1 cellular context compared by ENCODE assay signal in the genomic region with DNA sequence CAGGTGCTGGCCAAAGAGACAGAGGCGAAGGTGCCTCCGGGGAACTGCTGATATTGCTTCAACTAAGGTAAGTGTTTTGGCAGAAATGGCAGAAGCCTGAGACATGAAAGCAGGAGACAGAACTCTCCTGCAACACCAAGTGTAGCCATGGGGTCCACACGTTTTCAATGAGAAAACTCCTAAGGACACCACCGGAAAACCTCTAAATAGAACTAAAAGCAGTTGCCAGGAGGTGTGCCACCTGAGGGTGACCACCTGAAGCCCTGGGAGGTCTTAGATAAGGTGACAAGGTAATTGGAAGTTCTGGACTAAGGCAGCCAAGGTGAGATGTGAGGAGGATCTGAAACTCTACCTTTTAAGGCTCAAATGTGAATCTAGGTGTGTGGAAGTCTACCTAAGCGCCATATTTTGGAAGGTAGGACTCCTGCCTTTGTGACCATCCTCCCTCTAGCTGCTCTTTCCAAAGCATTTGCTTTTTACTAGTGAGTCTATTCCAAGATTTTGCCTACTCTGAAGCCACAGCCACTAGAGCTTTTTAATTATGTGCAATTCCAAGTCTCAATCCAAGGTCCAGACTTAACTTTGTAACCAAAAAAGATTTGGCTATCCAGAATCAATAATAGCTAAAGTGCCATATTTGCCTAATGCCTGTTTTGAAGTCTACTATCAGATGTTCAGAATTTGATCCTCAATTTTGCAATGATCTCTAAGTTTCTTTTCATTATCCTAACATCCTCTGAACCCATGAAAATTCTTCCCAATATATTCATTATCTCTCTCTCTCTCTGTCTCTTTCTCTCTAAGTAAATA.
TF ChIP-seq lines count a peak whose summit lies in the region.

No MANE protein-coding gene starts in this region.

TF ChIP-seq in GM12878, 131 proteins besides CTCF, POLR2A, EP300 and RAD21 (continued from another document and continues in another):
- peak; percentile 64 for TF ChIP-seq POLR2AphosphoS5 (IDR thresholded peaks at IDR 0.05; ENCODE audit: low read length)
- TF ChIP-seq RUNX3 (IDR thresholded peaks at IDR 0.05; ENCODE audit: low read length): no peak
- no peak; the same call in 1 of the 2 replicates for TF ChIP-seq MTA2 (IDR thresholded peaks at IDR 0.05; ENCODE audit: low read depth)
- TF ChIP-seq SIN3A (IDR thresholded peaks at IDR 0.05; ENCODE audit: low read depth, low read length): no peak
- no peak for TF ChIP-seq ESRRA (IDR thresholded peaks at IDR 0.05; ENCODE audit: low read length)
- no peak for TF ChIP-seq BMI1 (IDR thresholded peaks at IDR 0.05; ENCODE audit: borderline replicate concordance)
- TF ChIP-seq, protein P1, sequence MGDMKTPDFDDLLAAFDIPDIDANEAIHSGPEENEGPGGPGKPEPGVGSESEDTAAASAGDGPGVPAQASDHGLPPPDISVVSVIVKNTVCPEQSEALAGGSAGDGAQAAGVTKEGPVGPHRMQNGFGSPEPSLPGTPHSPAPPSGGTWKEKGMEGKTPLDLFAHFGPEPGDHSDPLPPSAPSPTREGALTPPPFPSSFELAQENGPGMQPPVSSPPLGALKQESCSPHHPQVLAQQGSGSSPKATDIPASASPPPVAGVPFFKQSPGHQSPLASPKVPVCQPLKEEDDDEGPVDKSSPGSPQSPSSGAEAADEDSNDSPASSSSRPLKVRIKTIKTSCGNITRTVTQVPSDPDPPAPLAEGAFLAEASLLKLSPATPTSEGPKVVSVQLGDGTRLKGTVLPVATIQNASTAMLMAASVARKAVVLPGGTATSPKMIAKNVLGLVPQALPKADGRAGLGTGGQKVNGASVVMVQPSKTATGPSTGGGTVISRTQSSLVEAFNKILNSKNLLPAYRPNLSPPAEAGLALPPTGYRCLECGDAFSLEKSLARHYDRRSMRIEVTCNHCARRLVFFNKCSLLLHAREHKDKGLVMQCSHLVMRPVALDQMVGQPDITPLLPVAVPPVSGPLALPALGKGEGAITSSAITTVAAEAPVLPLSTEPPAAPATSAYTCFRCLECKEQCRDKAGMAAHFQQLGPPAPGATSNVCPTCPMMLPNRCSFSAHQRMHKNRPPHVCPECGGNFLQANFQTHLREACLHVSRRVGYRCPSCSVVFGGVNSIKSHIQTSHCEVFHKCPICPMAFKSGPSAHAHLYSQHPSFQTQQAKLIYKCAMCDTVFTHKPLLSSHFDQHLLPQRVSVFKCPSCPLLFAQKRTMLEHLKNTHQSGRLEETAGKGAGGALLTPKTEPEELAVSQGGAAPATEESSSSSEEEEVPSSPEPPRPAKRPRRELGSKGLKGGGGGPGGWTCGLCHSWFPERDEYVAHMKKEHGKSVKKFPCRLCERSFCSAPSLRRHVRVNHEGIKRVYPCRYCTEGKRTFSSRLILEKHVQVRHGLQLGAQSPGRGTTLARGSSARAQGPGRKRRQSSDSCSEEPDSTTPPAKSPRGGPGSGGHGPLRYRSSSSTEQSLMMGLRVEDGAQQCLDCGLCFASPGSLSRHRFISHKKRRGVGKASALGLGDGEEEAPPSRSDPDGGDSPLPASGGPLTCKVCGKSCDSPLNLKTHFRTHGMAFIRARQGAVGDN (IDR thresholded peaks at IDR 0.05): no peak
- no peak for TF ChIP-seq YBX1 (IDR thresholded peaks at IDR 0.05)
- no peak for TF ChIP-seq HSF1 (IDR thresholded peaks at IDR 0.05; ENCODE audit: low read depth, low read length)
- no peak for TF ChIP-seq CREM (IDR thresholded peaks at IDR 0.05; ENCODE audit: low read depth)
- TF ChIP-seq, protein P2, sequence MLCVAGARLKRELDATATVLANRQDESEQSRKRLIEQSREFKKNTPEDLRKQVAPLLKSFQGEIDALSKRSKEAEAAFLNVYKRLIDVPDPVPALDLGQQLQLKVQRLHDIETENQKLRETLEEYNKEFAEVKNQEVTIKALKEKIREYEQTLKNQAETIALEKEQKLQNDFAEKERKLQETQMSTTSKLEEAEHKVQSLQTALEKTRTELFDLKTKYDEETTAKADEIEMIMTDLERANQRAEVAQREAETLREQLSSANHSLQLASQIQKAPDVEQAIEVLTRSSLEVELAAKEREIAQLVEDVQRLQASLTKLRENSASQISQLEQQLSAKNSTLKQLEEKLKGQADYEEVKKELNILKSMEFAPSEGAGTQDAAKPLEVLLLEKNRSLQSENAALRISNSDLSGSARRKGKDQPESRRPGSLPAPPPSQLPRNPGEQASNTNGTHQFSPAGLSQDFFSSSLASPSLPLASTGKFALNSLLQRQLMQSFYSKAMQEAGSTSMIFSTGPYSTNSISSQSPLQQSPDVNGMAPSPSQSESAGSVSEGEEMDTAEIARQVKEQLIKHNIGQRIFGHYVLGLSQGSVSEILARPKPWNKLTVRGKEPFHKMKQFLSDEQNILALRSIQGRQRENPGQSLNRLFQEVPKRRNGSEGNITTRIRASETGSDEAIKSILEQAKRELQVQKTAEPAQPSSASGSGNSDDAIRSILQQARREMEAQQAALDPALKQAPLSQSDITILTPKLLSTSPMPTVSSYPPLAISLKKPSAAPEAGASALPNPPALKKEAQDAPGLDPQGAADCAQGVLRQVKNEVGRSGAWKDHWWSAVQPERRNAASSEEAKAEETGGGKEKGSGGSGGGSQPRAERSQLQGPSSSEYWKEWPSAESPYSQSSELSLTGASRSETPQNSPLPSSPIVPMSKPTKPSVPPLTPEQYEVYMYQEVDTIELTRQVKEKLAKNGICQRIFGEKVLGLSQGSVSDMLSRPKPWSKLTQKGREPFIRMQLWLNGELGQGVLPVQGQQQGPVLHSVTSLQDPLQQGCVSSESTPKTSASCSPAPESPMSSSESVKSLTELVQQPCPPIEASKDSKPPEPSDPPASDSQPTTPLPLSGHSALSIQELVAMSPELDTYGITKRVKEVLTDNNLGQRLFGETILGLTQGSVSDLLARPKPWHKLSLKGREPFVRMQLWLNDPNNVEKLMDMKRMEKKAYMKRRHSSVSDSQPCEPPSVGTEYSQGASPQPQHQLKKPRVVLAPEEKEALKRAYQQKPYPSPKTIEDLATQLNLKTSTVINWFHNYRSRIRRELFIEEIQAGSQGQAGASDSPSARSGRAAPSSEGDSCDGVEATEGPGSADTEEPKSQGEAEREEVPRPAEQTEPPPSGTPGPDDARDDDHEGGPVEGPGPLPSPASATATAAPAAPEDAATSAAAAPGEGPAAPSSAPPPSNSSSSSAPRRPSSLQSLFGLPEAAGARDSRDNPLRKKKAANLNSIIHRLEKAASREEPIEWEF (IDR thresholded peaks at IDR 0.05; ENCODE audit: insufficient replicate concordance, low read depth, low read length): no peak
- TF ChIP-seq CHD1 (IDR thresholded peaks at IDR 0.05; ENCODE audit: low read depth, low read length): no peak
- TF ChIP-seq, protein P3, sequence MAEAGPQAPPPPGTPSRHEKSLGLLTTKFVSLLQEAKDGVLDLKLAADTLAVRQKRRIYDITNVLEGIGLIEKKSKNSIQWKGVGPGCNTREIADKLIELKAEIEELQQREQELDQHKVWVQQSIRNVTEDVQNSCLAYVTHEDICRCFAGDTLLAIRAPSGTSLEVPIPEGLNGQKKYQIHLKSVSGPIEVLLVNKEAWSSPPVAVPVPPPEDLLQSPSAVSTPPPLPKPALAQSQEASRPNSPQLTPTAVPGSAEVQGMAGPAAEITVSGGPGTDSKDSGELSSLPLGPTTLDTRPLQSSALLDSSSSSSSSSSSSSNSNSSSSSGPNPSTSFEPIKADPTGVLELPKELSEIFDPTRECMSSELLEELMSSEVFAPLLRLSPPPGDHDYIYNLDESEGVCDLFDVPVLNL (IDR thresholded peaks at IDR 0.05; ENCODE audit: low read depth, low read length): no peak
- no peak for TF ChIP-seq SUPT20H (IDR thresholded peaks at IDR 0.05; ENCODE audit: borderline replicate concordance, control insufficient read depth, low read depth, low read length)
- TF ChIP-seq MEF2B (IDR thresholded peaks at IDR 0.05; ENCODE audit: partially characterized antibody, poor library complexity, severe bottlenecking): peak; percentile 46
- TF ChIP-seq, protein P4, sequence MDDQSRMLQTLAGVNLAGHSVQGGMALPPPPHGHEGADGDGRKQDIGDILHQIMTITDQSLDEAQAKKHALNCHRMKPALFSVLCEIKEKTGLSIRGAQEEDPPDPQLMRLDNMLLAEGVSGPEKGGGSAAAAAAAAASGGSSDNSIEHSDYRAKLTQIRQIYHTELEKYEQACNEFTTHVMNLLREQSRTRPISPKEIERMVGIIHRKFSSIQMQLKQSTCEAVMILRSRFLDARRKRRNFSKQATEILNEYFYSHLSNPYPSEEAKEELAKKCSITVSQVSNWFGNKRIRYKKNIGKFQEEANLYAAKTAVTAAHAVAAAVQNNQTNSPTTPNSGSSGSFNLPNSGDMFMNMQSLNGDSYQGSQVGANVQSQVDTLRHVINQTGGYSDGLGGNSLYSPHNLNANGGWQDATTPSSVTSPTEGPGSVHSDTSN (IDR thresholded peaks at IDR 0.05; ENCODE audit: insufficient replicate concordance, low read depth, low read length): no peak
- no peak for TF ChIP-seq CEBPB (IDR thresholded peaks at IDR 0.05; ENCODE audit: borderline replicate concordance in 1 of 2, low read depth in 2 of 2, low read length in 2 of 2)
- TF ChIP-seq SREBF2 (IDR thresholded peaks at IDR 0.05; ENCODE audit: low read length): no peak
- no peak for TF ChIP-seq POLR2AphosphoS2 (IDR thresholded peaks at IDR 0.05; ENCODE audit: low read depth, low read length)
- TF ChIP-seq JUNB (IDR thresholded peaks at IDR 0.05): no peak
- TF ChIP-seq, protein P5, sequence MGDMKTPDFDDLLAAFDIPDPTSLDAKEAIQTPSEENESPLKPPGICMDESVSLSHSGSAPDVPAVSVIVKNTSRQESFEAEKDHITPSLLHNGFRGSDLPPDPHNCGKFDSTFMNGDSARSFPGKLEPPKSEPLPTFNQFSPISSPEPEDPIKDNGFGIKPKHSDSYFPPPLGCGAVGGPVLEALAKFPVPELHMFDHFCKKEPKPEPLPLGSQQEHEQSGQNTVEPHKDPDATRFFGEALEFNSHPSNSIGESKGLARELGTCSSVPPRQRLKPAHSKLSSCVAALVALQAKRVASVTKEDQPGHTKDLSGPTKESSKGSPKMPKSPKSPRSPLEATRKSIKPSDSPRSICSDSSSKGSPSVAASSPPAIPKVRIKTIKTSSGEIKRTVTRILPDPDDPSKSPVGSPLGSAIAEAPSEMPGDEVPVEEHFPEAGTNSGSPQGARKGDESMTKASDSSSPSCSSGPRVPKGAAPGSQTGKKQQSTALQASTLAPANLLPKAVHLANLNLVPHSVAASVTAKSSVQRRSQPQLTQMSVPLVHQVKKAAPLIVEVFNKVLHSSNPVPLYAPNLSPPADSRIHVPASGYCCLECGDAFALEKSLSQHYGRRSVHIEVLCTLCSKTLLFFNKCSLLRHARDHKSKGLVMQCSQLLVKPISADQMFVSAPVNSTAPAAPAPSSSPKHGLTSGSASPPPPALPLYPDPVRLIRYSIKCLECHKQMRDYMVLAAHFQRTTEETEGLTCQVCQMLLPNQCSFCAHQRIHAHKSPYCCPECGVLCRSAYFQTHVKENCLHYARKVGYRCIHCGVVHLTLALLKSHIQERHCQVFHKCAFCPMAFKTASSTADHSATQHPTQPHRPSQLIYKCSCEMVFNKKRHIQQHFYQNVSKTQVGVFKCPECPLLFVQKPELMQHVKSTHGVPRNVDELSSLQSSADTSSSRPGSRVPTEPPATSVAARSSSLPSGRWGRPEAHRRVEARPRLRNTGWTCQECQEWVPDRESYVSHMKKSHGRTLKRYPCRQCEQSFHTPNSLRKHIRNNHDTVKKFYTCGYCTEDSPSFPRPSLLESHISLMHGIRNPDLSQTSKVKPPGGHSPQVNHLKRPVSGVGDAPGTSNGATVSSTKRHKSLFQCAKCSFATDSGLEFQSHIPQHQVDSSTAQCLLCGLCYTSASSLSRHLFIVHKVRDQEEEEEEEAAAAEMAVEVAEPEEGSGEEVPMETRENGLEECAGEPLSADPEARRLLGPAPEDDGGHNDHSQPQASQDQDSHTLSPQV (IDR thresholded peaks at IDR 0.05): no peak
- no peak for TF ChIP-seq STAT1 (conservative IDR thresholded peaks at IDR 0.05)
- TF ChIP-seq BACH1 (IDR thresholded peaks at IDR 0.05; ENCODE audit: borderline replicate concordance): 0 out of 2 replicates have a peak, but pooled peaks have one; percentile 54
- TF ChIP-seq MYB (IDR thresholded peaks at IDR 0.05; ENCODE audit: borderline replicate concordance, low read depth, low read length): no peak
- TF ChIP-seq IRF5 (IDR thresholded peaks at IDR 0.05; ENCODE audit: borderline replicate concordance): no peak
- TF ChIP-seq REST (IDR thresholded peaks at IDR 0.05; ENCODE audit: low read depth, low read length): no peak
- TF ChIP-seq RB1 (IDR thresholded peaks at IDR 0.05; ENCODE audit: borderline replicate concordance): no peak
- TF ChIP-seq YY1 (IDR thresholded peaks at IDR 0.05; ENCODE audit: low read depth, low read length): no peak
